12 cellular contexts compared by ENCODE assay signal in genomic region chr6:1739680-1740079, GRCh38.
DNase-seq lines count a peak whose midpoint lies in the region; ATAC-seq and TF ChIP-seq lines count a peak whose summit lies in the region.
"Had no signal": no experiment of that assay in that cellular context is flagged by ENCODE, and none has a peak within 500 bp of the region (broad histone marks: within the 10 kb centered on the region; RNA-seq: fewer than 3 reads in every experiment).

No MANE protein-coding gene starts in this region.

- no peaks in the 10 kb centered on the region for H3K79me2 ChIP-seq in Karpas-422 (ENCODE audit: low read length)
- no peaks in the 10 kb centered on the region for H3K79me2 ChIP-seq in SK-N-SH (ENCODE audit: insufficient read depth)

- no peak overlapping the region for H3K4me3 ChIP-seq in Karpas-422 (ENCODE audit: low read length)
- no peak overlapping the region for H3K4me3 ChIP-seq in lower lobe of right lung
- no peak overlapping the region for H3K4me3 ChIP-seq in SK-N-SH (ENCODE audit: low read depth in 2 of 2, low read length in 1 of 2)
- H3K4me3 ChIP-seq: esophagus squamous epithelium had no signal

- intact Hi-C loops in lower lobe of right lung (cut with DNase I), result no loop called here

- H4K20me1 ChIP-seq in Karpas-422 (ENCODE audit: insufficient read depth, low read depth, low read length), result 0 out of 2 replicates have a peak, but pooled peaks cover 6% of the 10 kb centered on the region
- H4K20me1 ChIP-seq in SK-N-SH (ENCODE audit: insufficient read depth), result no peaks in the 10 kb centered on the region

- H2AFZ ChIP-seq in Karpas-422 (ENCODE audit: low read length) (no peak overlapping the region), SK-N-SH (ENCODE audit: low read depth) (no peak overlapping the region)

- ATAC-seq in GM19395 (IDR thresholded peaks at IDR 0.05; ENCODE audit: unreplicated experiment), result peak; percentile 93
- ATAC-seq in HG02885 (IDR thresholded peaks at IDR 0.05; ENCODE audit: poor library complexity, unreplicated experiment), result peak; percentile 89
- ATAC-seq in lower lobe of right lung, result no peak

- TF ChIP-seq CTCF in GM10248 (IDR thresholded peaks at IDR 0.05; ENCODE audit: control extremely low read depth, extremely low read depth, low read depth, missing control alignments) (no peak), lower lobe of right lung (IDR thresholded peaks at IDR 0.05) (no peak), SK-N-SH (IDR thresholded peaks at IDR 0.05) (no peak)

- POLR2A ChIA-PET in GM10248 (lab: Yijun Ruan, JAX) (no interaction called here), SK-N-SH (lab: Yijun Ruan, JAX) (no interaction called here)

- H3K9ac ChIP-seq in Karpas-422 (ENCODE audit: low read length) (no peak overlapping the region), SK-N-SH (no peak overlapping the region)

- H3K27me3 ChIP-seq in Karpas-422 (ENCODE audit: low read length) (no peaks in the 10 kb centered on the region), lower lobe of right lung (ENCODE audit: low read depth) (no peaks in the 10 kb centered on the region), SK-N-SH (ENCODE audit: insufficient read depth) (no peaks in the 10 kb centered on the region)
- H3K27me3 ChIP-seq: esophagus squamous epithelium had no signal

- H3K27ac ChIP-seq in Karpas-422 (ENCODE audit: low read length) (no peak overlapping the region), lower lobe of right lung (no peak overlapping the region), SK-N-SH (ENCODE audit: low read depth in 2 of 2, low read length in 1 of 2) (no peak overlapping the region)
- H3K27ac ChIP-seq: esophagus squamous epithelium, RWPE1 had no signal

- no peak for TF ChIP-seq RAD21 in SK-N-SH (IDR thresholded peaks at IDR 0.05; ENCODE audit: low read length)

- TF ChIP-seq EP300 in SK-N-SH (IDR thresholded peaks at IDR 0.05; ENCODE audit: borderline replicate concordance in 1 of 2, low read depth in 1 of 2, low read length in 1 of 2), result no peak

- H3K9me2 ChIP-seq in Karpas-422 (replicated peaks; ENCODE audit: insufficient read depth, low read length) (no peaks in the 10 kb centered on the region), SK-N-SH (no peaks in the 10 kb centered on the region)

- H3F3A ChIP-seq in SK-N-SH (replicated peaks; ENCODE audit: insufficient read depth), result no peaks in the 10 kb centered on the region

- H3K4me1 ChIP-seq in Karpas-422 (ENCODE audit: low read length), result peaks cover 17% of the 10 kb centered on the region
- H3K4me1 ChIP-seq in lower lobe of right lung, result no peaks in the 10 kb centered on the region
- H3K4me1 ChIP-seq in SK-N-SH (ENCODE audit: control insufficient read depth in 1 of 2, insufficient read depth in 2 of 2, low read depth in 1 of 2, low read length in 1 of 2), result no peaks in the 10 kb centered on the region; a peak in 1 of 4 replicates
- H3K4me1 ChIP-seq: esophagus squamous epithelium had no signal

- no peaks in the 10 kb centered on the region for H3K9me3 ChIP-seq in Karpas-422 (ENCODE audit: low read length)
- H3K9me3 ChIP-seq in lower lobe of right lung, result no peaks in the 10 kb centered on the region
- H3K9me3 ChIP-seq in SK-N-SH, result no peaks in the 10 kb centered on the region
- H3K9me3 ChIP-seq: esophagus squamous epithelium had no signal

- H3K4me2 ChIP-seq in Karpas-422 (ENCODE audit: low read depth, low read length, poor library complexity, severe bottlenecking) (peak overlapping the region; percentile 38), SK-N-SH (no peak overlapping the region)

- H3K36me3 ChIP-seq in Karpas-422 (ENCODE audit: insufficient read depth, low read length), result no peaks in the 10 kb centered on the region
- no peaks in the 10 kb centered on the region for H3K36me3 ChIP-seq in lower lobe of right lung
- H3K36me3 ChIP-seq in SK-N-SH (replicated peaks in 1 of 2; ENCODE audit: control insufficient read depth in 1 of 2, insufficient read depth in 2 of 2, low read length in 1 of 2), result no peaks in the 10 kb centered on the region
- H3K36me3 ChIP-seq: esophagus squamous epithelium had no signal

- DNase-seq in GM10248 (ENCODE audit: extremely low spot score), result peak; percentile 84
- peak; percentile 59 for DNase-seq in Karpas-422
- DNase-seq in lower lobe of right lung, result no peak
- no peak for DNase-seq in C1 segment of cervical spinal cord (lab: John Stamatoyannopoulos, UW)
- DNase-seq in SK-N-SH, result no peak
- DNase-seq in NCI-H526 treated with DMSO at 0.1 percent for 48 hours (lab: John Stamatoyannopoulos, UW), result no peak
- DNase-seq: activated CD4-positive, alpha-beta T cell treated with anti-CD3 and anti-CD28 coated beads, Interleukin-2, amount 50 U/mL, for 4 hours; esophagus squamous epithelium; NCI-H1105 had no signal

- 97% methylated on average over 2 of the region's 2 CpGs for WGBS in SK-N-SH (ENCODE audit: low lambda C conversion rate)

- CTCF ChIA-PET in GM10248 (lab: Yijun Ruan, JAX) (no interaction called here), SK-N-SH (lab: Yijun Ruan, JAX) (no interaction called here)

TF ChIP-seq in SK-N-SH, 30 proteins besides CTCF, POLR2A, EP300 and RAD21:
- TF ChIP-seq RXRA (IDR thresholded peaks at IDR 0.05; ENCODE audit: borderline replicate concordance, low read depth) (no peak), FOXM1 (IDR thresholded peaks at IDR 0.05; ENCODE audit: low read depth) (no peak), TAF1 (IDR thresholded peaks at IDR 0.05; ENCODE audit: borderline replicate concordance, low read depth, low read length) (no peak), RCOR1 (IDR thresholded peaks at IDR 0.05; ENCODE audit: low read length) (no peak), RFX5 (IDR thresholded peaks at IDR 0.05; ENCODE audit: low read length) (no peak), TCF12 (IDR thresholded peaks at IDR 0.05) (no peak), POLR2AphosphoS5 (IDR thresholded peaks at IDR 0.05; ENCODE audit: low read depth, low read length) (no peak), ELF1 (IDR thresholded peaks at IDR 0.05) (no peak), GATA2 (CRISPR knock-in tag; IDR thresholded peaks at IDR 0.05) (no peak), GABPA (IDR thresholded peaks at IDR 0.05; ENCODE audit: low read depth) (no peak)

Comparison
In these comparisons a context has a peak if more than half of its experiments do, and no peak if none do; other contexts are left out.
1. DNase-seq: peak in GM10248 (single experiment) and Karpas-422 (single experiment); none in lower lobe of right lung (single experiment), C1 segment of cervical spinal cord (0 of 14), SK-N-SH (single experiment) and NCI-H526 treated with DMSO at 0.1 percent for 48 hours (single experiment).
2. ATAC-seq: peak in GM19395 (single experiment) and HG02885 (single experiment); none in lower lobe of right lung (0 of 2).